In the genomic region with DNA sequence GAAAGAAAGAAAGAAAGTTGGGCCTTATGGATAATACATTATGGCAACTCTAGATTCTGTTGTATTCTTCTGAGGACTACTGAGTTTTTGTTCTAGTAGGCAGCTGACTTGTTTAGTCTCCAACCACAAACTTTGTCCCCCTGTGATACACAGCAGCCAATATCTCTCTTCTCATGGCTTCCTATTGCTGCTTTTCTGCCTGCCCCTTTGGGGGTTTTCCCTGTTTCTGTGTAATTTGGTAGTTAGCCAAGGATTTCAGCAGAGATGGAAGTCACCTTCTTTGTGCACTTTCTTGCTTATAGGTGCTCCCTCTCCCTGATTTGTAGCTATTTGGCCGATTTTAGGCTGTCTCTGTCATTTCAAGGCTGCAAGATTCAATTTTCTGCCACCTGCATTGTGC, we compare ENCODE assay signal across 22 cellular contexts.
DNase-seq lines count a peak whose midpoint lies in the region; ATAC-seq and TF ChIP-seq lines count a peak whose summit lies in the region.
"Had no signal": no experiment of that assay in that cellular context is flagged by ENCODE, and none has a peak within 500 bp of the region (broad histone marks: within the 10 kb centered on the region; RNA-seq: fewer than 3 reads in every experiment).

No MANE protein-coding gene starts in this region.

- H3K36me3 Mint-ChIP-seq in activated naive CD4-positive, alpha-beta T cell treated with anti-CD3 and anti-CD28 coated beads, Interleukin-2, amount 50 U/mL, for 24 hours, result peaks cover 8% of the 10 kb centered on the region
- H3K36me3 Mint-ChIP-seq in activated naive CD4-positive, alpha-beta T cell treated with anti-CD3 and anti-CD28 coated beads, Interleukin-2, amount 50 U/mL, for 72 hours, result peaks cover 8 to 9% of the 10 kb centered on the region in 2 donors

- DNase-seq in activated naive CD4-positive, alpha-beta T cell treated with anti-CD3 and anti-CD28 coated beads, Interleukin-2, amount 50 U/mL, for 72 hours (ENCODE audit: low spot score in 2 of 2), result no peak
- DNase-seq in choroid plexus epithelial cell (ENCODE audit: low read depth) (peak; percentile 34), kidney tubule cell (ENCODE audit: low spot score) (peak; percentile 7), AML-193 (lab: John Stamatoyannopoulos, UW) (no peak), BE2C (no peak), iPS-NIHi11 (ENCODE audit: low spot score) (no peak)
- DNase-seq in effector CD4-positive, alpha-beta T cell, result no peak
- DNase-seq: ACHN; C1 segment of cervical spinal cord; CD8-positive, alpha-beta memory T cell; EL; GF-D8; Karpas-422; MG63; NCI-H1417; NCI-H1694 treated with DMSO at 0.1 percent for 48 hours; NCI-H2081 treated with DMSO at 0.1 percent for 48 hours; NCI-H446; NCI-H526 treated with DMSO at 0.1 percent for 48 hours had no signal

- H3K27me3 ChIP-seq in BE2C, result no peaks in the 10 kb centered on the region
- H3K27me3 ChIP-seq: MG63, SJSA1 had no signal

- H3K27ac Mint-ChIP-seq in activated naive CD4-positive, alpha-beta T cell treated with anti-CD3 and anti-CD28 coated beads, Interleukin-2, amount 50 U/mL, for 24 hours, result peak overlapping the region; percentile 56
- no peak overlapping the region for H3K27ac Mint-ChIP-seq in activated naive CD4-positive, alpha-beta T cell treated with anti-CD3 and anti-CD28 coated beads, Interleukin-2, amount 50 U/mL, for 72 hours

- H3K36me3 ChIP-seq in BE2C, result no peaks in the 10 kb centered on the region
- H3K36me3 ChIP-seq: MG63, SJSA1 had no signal

- peaks cover 8% of the 10 kb centered on the region for H3K9me3 Mint-ChIP-seq in activated naive CD4-positive, alpha-beta T cell treated with anti-CD3 and anti-CD28 coated beads, Interleukin-2, amount 50 U/mL, for 24 hours
- H3K9me3 Mint-ChIP-seq in activated naive CD4-positive, alpha-beta T cell treated with anti-CD3 and anti-CD28 coated beads, Interleukin-2, amount 50 U/mL, for 72 hours, result peaks cover 13 to 14% of the 10 kb centered on the region in 2 donors

- peaks cover 32% of the 10 kb centered on the region for H3K4me1 Mint-ChIP-seq in activated naive CD4-positive, alpha-beta T cell treated with anti-CD3 and anti-CD28 coated beads, Interleukin-2, amount 50 U/mL, for 24 hours

- H3K4me3 Mint-ChIP-seq in activated naive CD4-positive, alpha-beta T cell treated with anti-CD3 and anti-CD28 coated beads, Interleukin-2, amount 50 U/mL, for 24 hours, result no peak overlapping the region
- H3K4me3 Mint-ChIP-seq: CD8-positive, alpha-beta memory T cell had no signal

- H3K4me3 ChIP-seq in choroid plexus epithelial cell (ENCODE audit: low read depth, low read length) (no peak overlapping the region), BE2C (ENCODE audit: low read depth, low read length) (no peak overlapping the region)
- H3K4me3 ChIP-seq: MG63, SJSA1 had no signal

- no peaks in the 10 kb centered on the region for H3K27me3 Mint-ChIP-seq in activated naive CD4-positive, alpha-beta T cell treated with anti-CD3 and anti-CD28 coated beads, Interleukin-2, amount 50 U/mL, for 24 hours
- H3K27me3 Mint-ChIP-seq: CD8-positive, alpha-beta memory T cell had no signal

- H3K4me1 ChIP-seq in BE2C, result no peaks in the 10 kb centered on the region; the same call in 1 of the 2 replicates

- H3K9me3 ChIP-seq in BE2C, result no peaks in the 10 kb centered on the region

- TF ChIP-seq CTCF in choroid plexus epithelial cell (conservative IDR thresholded peaks at IDR 0.05; ENCODE audit: low read depth, low read length) (no peak), BE2C (IDR thresholded peaks at IDR 0.05; ENCODE audit: low read depth, low read length) (no peak)

- ATAC-seq in activated naive CD4-positive, alpha-beta T cell treated with anti-CD3 and anti-CD28 coated beads, Interleukin-2, amount 50 U/mL, for 72 hours, result no peak
- ATAC-seq: Right ventricle myocardium inferior had no signal

Comparison
In these comparisons a context has a peak if more than half of its experiments do, and no peak if none do; other contexts are left out.
1. DNase-seq: peak in choroid plexus epithelial cell (single experiment) and kidney tubule cell (single experiment); none in activated naive CD4-positive, alpha-beta T cell treated with anti-CD3 and anti-CD28 coated beads, Interleukin-2, amount 50 U/mL, for 72 hours (0 of 2), effector CD4-positive, alpha-beta T cell (single experiment), AML-193 (0 of 2), BE2C (single experiment) and iPS-NIHi11 (single experiment).